Comparison of ENCODE assay signal across 18 cellular contexts in the genomic region with DNA sequence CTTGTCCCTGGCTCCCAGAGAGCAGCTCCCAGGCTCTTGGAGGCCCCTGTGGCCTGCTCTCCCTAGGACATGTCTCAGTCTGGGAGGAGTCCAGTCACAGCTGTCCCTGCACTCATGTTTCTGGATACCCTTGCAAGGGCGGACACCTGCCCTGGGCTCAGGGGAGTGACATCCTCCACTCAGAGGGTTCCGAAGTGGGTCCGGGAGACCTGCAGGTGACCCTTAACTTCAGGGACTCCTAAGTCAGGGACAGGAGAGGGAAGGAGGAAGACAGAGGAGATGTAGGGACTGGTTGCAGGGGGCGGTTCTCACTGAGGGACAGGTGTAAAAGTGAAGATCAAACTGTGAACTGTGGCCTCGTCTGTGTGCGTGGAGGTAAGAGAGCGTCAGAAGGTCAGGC. TPM values are rescaled to one million over a fixed set of nuclear protein-coding genes. Genes with fewer than 3 reads are reported as not detected.
DNase-seq lines count a peak whose midpoint lies in the region; ATAC-seq and TF ChIP-seq lines count a peak whose summit lies in the region.
"Had no signal": no experiment of that assay in that cellular context is flagged by ENCODE, and none has a peak within 500 bp of the region (broad histone marks: within the 10 kb centered on the region; RNA-seq: fewer than 3 reads in every experiment).

No MANE protein-coding gene starts in this region.

- intact Hi-C loops in colonic mucosa (cut with DNase I), result no loop called here

- DNase-seq in activated CD4-positive, alpha-beta T cell treated with anti-CD3 and anti-CD28 coated beads for 1 hour, result peak; percentile 3
- no peak for DNase-seq in activated CD4-positive, alpha-beta T cell treated with anti-CD3 and anti-CD28 coated beads for 48 hours
- DNase-seq in AG20443 (ENCODE audit: low spot score), result peak; percentile 10
- DNase-seq in colonic mucosa, result peak; percentile 7
- DNase-seq in mesenteric fat pad (ENCODE audit: low spot score), result peak; percentile 86
- DNase-seq in glomerular visceral epithelial cell (ENCODE audit: extremely low spot score), result no peak
- DNase-seq: 8988T; CD8-positive, alpha-beta memory T cell; DMS79 treated with DMSO at 0.1 percent for 48 hours; NCI-H1048; NCI-H1436 treated with DMSO at 0.1 percent for 48 hours; NCI-H2081; NCI-H510A treated with DMSO at 0.1 percent for 48 hours; PC-9 had no signal

- H3K4me1 ChIP-seq in colonic mucosa, result no peaks in the 10 kb centered on the region

- ATAC-seq in HG02870 (IDR thresholded peaks at IDR 0.05; ENCODE audit: unreplicated experiment) (no peak), HG03520 (IDR thresholded peaks at IDR 0.05; ENCODE audit: unreplicated experiment) (no peak)

- no peak overlapping the region for H3K9ac ChIP-seq in colonic mucosa (ENCODE audit: low read depth in 2 of 2, low read length in 2 of 2)
- H3K9ac ChIP-seq: BLaER1 treated with 17β-estradiol and CSF1 and Interleukin-3, amounts not matched to agents 10 nM and 100 nM had no signal

- no peak overlapping the region for H3K27ac ChIP-seq in colonic mucosa
- H3K27ac ChIP-seq: BLaER1 treated with 17β-estradiol and CSF1 and Interleukin-3, amounts not matched to agents 10 nM and 100 nM; PC-9 had no signal

- H3K27me3 ChIP-seq in colonic mucosa, result no peaks in the 10 kb centered on the region
- H3K27me3 ChIP-seq: BLaER1 treated with 17β-estradiol and CSF1 and Interleukin-3, amounts not matched to agents 10 nM and 100 nM had no signal

- H3K36me3 ChIP-seq in colonic mucosa, result no peaks in the 10 kb centered on the region

- no peak for TF ChIP-seq CTCF in colonic mucosa (IDR thresholded peaks at IDR 0.05)

- no peaks in the 10 kb centered on the region for H3K9me3 ChIP-seq in colonic mucosa

- no peak overlapping the region for H3K4me3 ChIP-seq in colonic mucosa
- H3K4me3 ChIP-seq: BLaER1 treated with 17β-estradiol and CSF1 and Interleukin-3, amounts not matched to agents 10 nM and 100 nM; PC-9 had no signal

RNA-seq across cellular contexts. Expression of a gene that starts 37.6 kb away (rescaled TPM):
- total RNA-seq in colonic mucosa (1 to 10 TPM; 3.3 to 3.7 TPM), mesenteric fat pad (8.8 TPM)
- total RNA-seq: MCF 10A, PC-9 had no signal

Comparison
In these comparisons a context has a peak if more than half of its experiments do, and no peak if none do; other contexts are left out.
1. DNase-seq: peak in activated CD4-positive, alpha-beta T cell treated with anti-CD3 and anti-CD28 coated beads for 1 hour (single experiment), AG20443 (single experiment), colonic mucosa (single experiment) and mesenteric fat pad (single experiment); none in activated CD4-positive, alpha-beta T cell treated with anti-CD3 and anti-CD28 coated beads for 48 hours (single experiment) and glomerular visceral epithelial cell (single experiment).